In genomic region chr1:190663962-190664361, GRCh38 we compare ENCODE assay signal across 18 cellular contexts.
DNase-seq lines count a peak whose midpoint lies in the region; ATAC-seq and TF ChIP-seq lines count a peak whose summit lies in the region.
"Had no signal": no experiment of that assay in that cellular context is flagged by ENCODE, and none has a peak within 500 bp of the region (broad histone marks: within the 10 kb centered on the region; RNA-seq: fewer than 3 reads in every experiment).

No MANE protein-coding gene starts in this region.

- H3K27ac ChIP-seq in Peyer's patch, result no peak overlapping the region

- H3K36me3 ChIP-seq in Peyer's patch, result no peaks in the 10 kb centered on the region

- no peak for TF ChIP-seq CTCF in Peyer's patch (IDR thresholded peaks at IDR 0.05)

- in situ Hi-C loops in G401 (cut with HindIII; ENCODE audit: low sequenced_read_pairs), result no loop called here

- no peak overlapping the region for H3K4me3 ChIP-seq in Peyer's patch
- H3K4me3 ChIP-seq: GM23338 had no signal

- TF ChIP-seq POLR2A in Peyer's patch (IDR thresholded peaks at IDR 0.05), result no peak

- H3K27me3 ChIP-seq in Peyer's patch, result no peaks in the 10 kb centered on the region

- H3K4me1 ChIP-seq in Peyer's patch, result no peaks in the 10 kb centered on the region

- peak; percentile 91 for ATAC-seq in GM18868 (IDR thresholded peaks at IDR 0.05; ENCODE audit: unreplicated experiment)
- ATAC-seq in HG02623 (IDR thresholded peaks at IDR 0.05; ENCODE audit: unreplicated experiment), result peak; percentile 59
- peak; percentile 69 for ATAC-seq in HG03442 (IDR thresholded peaks at IDR 0.05; ENCODE audit: unreplicated experiment)
- ATAC-seq: GM23338, HCT116, SK-N-SH treated with all-trans-retinoic acid at 6 μM for 48 hours had no signal

- DNase-seq in Peyer's patch (no peak), AG08396 (ENCODE audit: low spot score) (no peak), G401 (ENCODE audit: low spot score) (no peak), NCI-H1417 (lab: John Stamatoyannopoulos, UW) (no peak)
- DNase-seq: C1 segment of cervical spinal cord, NCI-H1092 treated with DMSO at 0.1 percent for 48 hours, NCI-H2081 treated with DMSO at 0.1 percent for 48 hours, OCI-M1, RPMI8226, SIG-M5, T-helper 1 cell, T-helper 9 cell had no signal

- H3K9me3 ChIP-seq in Peyer's patch, result no peaks in the 10 kb centered on the region
